ENCODE assay signal across 8 cellular contexts in the genomic region with DNA sequence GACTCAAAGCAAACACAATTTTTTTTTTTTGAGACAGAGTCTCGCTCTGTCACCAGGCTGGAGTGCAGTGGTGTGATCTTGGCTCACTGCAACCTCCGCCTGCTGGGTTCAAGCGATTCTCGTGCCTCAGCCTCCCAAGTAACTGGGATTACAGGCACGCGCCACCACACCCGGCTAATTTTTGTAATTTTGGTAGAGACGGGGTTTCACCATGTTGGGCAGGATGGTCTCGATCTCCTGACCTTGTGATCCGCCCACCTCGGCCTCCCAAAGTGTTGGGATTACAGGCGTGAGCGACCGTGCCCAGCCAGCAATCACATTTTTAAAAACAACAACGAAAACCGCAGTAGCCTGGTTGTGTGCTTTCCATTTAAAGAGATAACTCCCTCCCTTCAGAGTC. TPM values are rescaled to one million over a fixed set of nuclear protein-coding genes. Genes with fewer than 3 reads are reported as not detected.
A peak's percentile ranks its signal among the peaks of the same experiment; 100 is the strongest.
DNase-seq lines count a peak whose midpoint lies in the region; ATAC-seq and TF ChIP-seq lines count a peak whose summit lies in the region.
"Not testable (repeated sequence)": the region's sequence is repeated elsewhere in the genome, so short reads cannot be mapped to it uniquely, and the experiment has no call there.

No MANE protein-coding gene starts in this region.

- peak overlapping the region; percentile 83 for H3K27ac ChIP-seq in CD8-positive, alpha-beta memory T cell (ENCODE audit: low read depth, low read length)
- H3K27ac ChIP-seq in OCI-LY7 (ENCODE audit: low read depth, low read length, poor library complexity, severe bottlenecking) (peak overlapping the region; percentile 91), cingulate gyrus (ENCODE audit: low read depth, low read length) (peak overlapping the region; percentile 95), heart left ventricle (peak overlapping the region in 10 of 12 donors; percentile 75 to 98 (median 91)), sigmoid colon (peak overlapping the region; percentile 95 to 97 (median 96)), transverse colon (peak overlapping the region; percentile 93 to 96 (median 94))

- 77 to 83% (median 82%) methylated on average over 16 of the region's 16 CpGs for WGBS in heart left ventricle, 4 donors
- WGBS in sigmoid colon, 2 donors: 40 to 66% methylated on average over 16 of the region's 16 CpGs
- WGBS in transverse colon (ENCODE audit: low coverage in 1 of 2), 2 donors: 69 to 71% methylated on average over 9 to 16 of the region's 16 CpGs

- peak overlapping the region; percentile 79 for H3K4me2 ChIP-seq in OCI-LY7 (ENCODE audit: low read length)

- not testable (repeated sequence) for ATAC-seq in heart left ventricle; naive B cell (ENCODE audit: low read depth in 2 of 2)

- not testable (repeated sequence) for H3K36me3 ChIP-seq in CD8-positive, alpha-beta memory T cell (ENCODE audit: insufficient read depth, low read length); OCI-LY7 (ENCODE audit: insufficient read depth, low read length); heart left ventricle; sigmoid colon; transverse colon

- not testable (repeated sequence) for H3K9me3 ChIP-seq in CD8-positive, alpha-beta memory T cell (ENCODE audit: low read length); OCI-LY7 (ENCODE audit: low read length); heart left ventricle; sigmoid colon; transverse colon

- not testable (repeated sequence) for H4K20me1 ChIP-seq in OCI-LY7 (ENCODE audit: insufficient read depth, low read length)

- H3K27ac Mint-ChIP-seq in CD8-positive, alpha-beta memory T cell: peak overlapping the region in 6 of 8 donors; percentile 92 to 98 (median 98)
- not testable (repeated sequence) for H3K27ac Mint-ChIP-seq in activated CD4-positive, alpha-beta memory T cell treated with anti-CD3 and anti-CD28 coated beads for 36 hours
- H3K27ac Mint-ChIP-seq in naive B cell: peak overlapping the region in 5 of 6 donors; percentile 41 to 97 (median 93)

- DNase-seq in CD8-positive, alpha-beta memory T cell; OCI-LY7 (ENCODE audit: low spot score); activated CD4-positive, alpha-beta memory T cell treated with anti-CD3 and anti-CD28 coated beads for 36 hours; heart left ventricle; naive B cell; sigmoid colon; transverse colon: not testable (repeated sequence)

- not testable (repeated sequence) for TF ChIP-seq EP300 in sigmoid colon (IDR thresholded peaks at IDR 0.05); transverse colon (IDR thresholded peaks at IDR 0.05; ENCODE audit: low read depth)

- H3K27me3 Mint-ChIP-seq in CD8-positive, alpha-beta memory T cell; activated CD4-positive, alpha-beta memory T cell treated with anti-CD3 and anti-CD28 coated beads for 36 hours: not testable (repeated sequence)
- peaks cover 24 to 27% (median 26%) of the 10 kb centered on the region in 3 donors for H3K27me3 Mint-ChIP-seq in naive B cell

- TF ChIP-seq POLR2A in heart left ventricle (IDR thresholded peaks at IDR 0.05); sigmoid colon (IDR thresholded peaks at IDR 0.05); transverse colon (IDR thresholded peaks at IDR 0.05): not testable (repeated sequence)

- CTCF ChIA-PET in CD8-positive, alpha-beta memory T cell (lab: Charles Lee): interaction anchor here (1.8 to 4.2 kb wide), 3 partner anchors 9 to 25 kb away, joined by 8 to 53 read pairs (median 21); no protein-coding TSS in a partner anchor
- CTCF ChIA-PET in OCI-LY7 (lab: Charles Lee; ENCODE audit: unreplicated experiment): not testable (repeated sequence)
- CTCF ChIA-PET in activated CD4-positive, alpha-beta memory T cell treated with anti-CD3 and anti-CD28 coated beads for 36 hours (lab: Charles Lee): interaction anchor here (4.3 kb wide), 1 partner anchor 26 kb away, joined by 64 read pairs; no protein-coding TSS in a partner anchor

- intact Hi-C loops in OCI-LY7 (cut with micrococcal nuclease; ENCODE audit: unreplicated experiment) (loop anchor here (2.0 kb wide), 3 partner anchors 19 to 1361 kb away; a partner anchor contains a TSS), heart left ventricle (cut with DNase I) (loop anchor here in 5 of 10 donors (2.0 to 5.0 kb wide), 5 partner anchors 19 to 376 kb away; no protein-coding TSS in a partner anchor), sigmoid colon (cut with DNase I) (loop anchor here (10.0 kb wide), 1 partner anchor 649 kb away; a partner anchor contains a TSS)
- intact Hi-C loops in activated CD4-positive, alpha-beta memory T cell treated with anti-CD3 and anti-CD28 coated beads for 36 hours (cut with micrococcal nuclease): loop anchor here (5.0 kb wide), 2 partner anchors 651 to 1361 kb away; a partner anchor contains a TSS
- intact Hi-C loops in transverse colon (cut with DNase I; ENCODE audit: low total_unique reads): not testable (repeated sequence)

- peak overlapping the region in 3 of 7 donors; percentile 89 to 95 (median 94) for H3K4me3 Mint-ChIP-seq in CD8-positive, alpha-beta memory T cell
- peak overlapping the region; percentile 14 for H3K4me3 Mint-ChIP-seq in activated CD4-positive, alpha-beta memory T cell treated with anti-CD3 and anti-CD28 coated beads for 36 hours
- peak overlapping the region in 4 of 8 donors; percentile 12 to 97 (median 93) for H3K4me3 Mint-ChIP-seq in naive B cell

- POLR2A ChIA-PET in CD8-positive, alpha-beta memory T cell (lab: Charles Lee); activated CD4-positive, alpha-beta memory T cell treated with anti-CD3 and anti-CD28 coated beads for 36 hours (lab: Charles Lee): not testable (repeated sequence)
- POLR2A ChIA-PET in OCI-LY7 (lab: Charles Lee): interaction anchor here (1.0 to 2.5 kb wide), 3 partner anchors 8 to 18 kb away, joined by 3 to 11 read pairs (median 4); no protein-coding TSS in a partner anchor

- H3K79me2 ChIP-seq in OCI-LY7 (ENCODE audit: insufficient read depth, low read depth, low read length): not testable (repeated sequence)

- not testable (repeated sequence) for H3K27me3 ChIP-seq in CD8-positive, alpha-beta memory T cell (ENCODE audit: insufficient read depth, low read length, poor library complexity, severe bottlenecking); heart left ventricle; sigmoid colon; transverse colon

- H2AFZ ChIP-seq in OCI-LY7 (ENCODE audit: low read length): peak overlapping the region; percentile 97; the same call in 1 of the 2 replicates

- peaks cover 34% of the 10 kb centered on the region for H3K4me1 ChIP-seq in CD8-positive, alpha-beta memory T cell (ENCODE audit: insufficient read depth, low read length)
- H3K4me1 ChIP-seq in OCI-LY7 (ENCODE audit: insufficient read depth, low read length, poor library complexity, severe bottlenecking) (peaks cover 36% of the 10 kb centered on the region), heart left ventricle (peaks cover 10 to 37% (median 30%) of the 10 kb centered on the region in 12 donors), sigmoid colon (peaks cover 0 to 37% (median 34%) of the 10 kb centered on the region in 4 donors), transverse colon (peaks cover 22 to 41% (median 35%) of the 10 kb centered on the region in 4 donors)

- H3K9me3 Mint-ChIP-seq in CD8-positive, alpha-beta memory T cell; activated CD4-positive, alpha-beta memory T cell treated with anti-CD3 and anti-CD28 coated beads for 36 hours; naive B cell: not testable (repeated sequence)

- not testable (repeated sequence) for BruUV-seq in OCI-LY7 (replicated peaks; lab: Mats Ljungman, UMichigan)

- not testable (repeated sequence) for TF ChIP-seq CTCF in OCI-LY7 (conservative IDR thresholded peaks at IDR 0.05; ENCODE audit: low read length); heart left ventricle (IDR thresholded peaks at IDR 0.05); sigmoid colon (IDR thresholded peaks at IDR 0.05); transverse colon (IDR thresholded peaks at IDR 0.05)

- H3K4me1 Mint-ChIP-seq in CD8-positive, alpha-beta memory T cell: peaks cover 36 to 41% (median 41%) of the 10 kb centered on the region in 3 donors
- H3K4me1 Mint-ChIP-seq in activated CD4-positive, alpha-beta memory T cell treated with anti-CD3 and anti-CD28 coated beads for 36 hours (ENCODE audit: low read depth): peaks cover 37% of the 10 kb centered on the region
- peaks cover 21 to 36% (median 32%) of the 10 kb centered on the region in 3 donors for H3K4me1 Mint-ChIP-seq in naive B cell

- in situ Hi-C loops in transverse colon (cut with MboI; ENCODE audit: low pct_ligation_motif_present in 1 of 4, low pct_unique_long_range_greater_than_20kb in 1 of 4, low sequenced_read_pairs in 3 of 4): not testable (repeated sequence)

- H3K4me3 ChIP-seq in CD8-positive, alpha-beta memory T cell (ENCODE audit: low read length); OCI-LY7 (ENCODE audit: low read depth, low read length, poor library complexity, severe bottlenecking); sigmoid colon: not testable (repeated sequence)
- H3K4me3 ChIP-seq in heart left ventricle: peak overlapping the region in 1 of 12 donors; percentile 56
- H3K4me3 ChIP-seq in transverse colon: peak overlapping the region in 2 of 4 donors; percentile 58 to 66

- not testable (repeated sequence) for H3K9me2 ChIP-seq in OCI-LY7 (ENCODE audit: insufficient read depth, low read length)

- H3K36me3 Mint-ChIP-seq in CD8-positive, alpha-beta memory T cell; activated CD4-positive, alpha-beta memory T cell treated with anti-CD3 and anti-CD28 coated beads for 36 hours; naive B cell: not testable (repeated sequence)

RNA-seq across cellular contexts. Expression of a gene that starts 6.5 kb away (rescaled TPM):
- total RNA-seq in CD8-positive, alpha-beta memory T cell: 1 to 10 TPM; 6.1 to 7.0 TPM
- polyA plus RNA-seq in CD8-positive, alpha-beta memory T cell: 9.9 TPM
- total RNA-seq in OCI-LY7 (2014; rRNA removed; shearing (Covaris generic)): 2.8 and 7.8 TPM in 2 replicates
- total RNA-seq in OCI-LY7 (2022) (16.4 and 18.8 TPM in 2 replicates), heart left ventricle (100 to 1,000 TPM in 2 of 9 donors, 10 to 100 TPM in 7; 76.6 to 121 (median 98.5) TPM), sigmoid colon (100 to 1,000 TPM in 1 of 4 donors, 10 to 100 TPM in 3; 79.7 to 154 (median 89.1) TPM), transverse colon (10 to 100 TPM; 17.3 to 37.2 (median 29.8) TPM)
- 1 to 10 TPM; 5.3 to 7.1 TPM for total RNA-seq in activated CD4-positive, alpha-beta memory T cell treated with anti-CD3 and anti-CD28 coated beads for 36 hours
- polyA plus RNA-seq in heart left ventricle (10 to 100 TPM; 12.7 to 24.3 TPM), naive B cell (ENCODE audit: low read depth in 6 of 6) (1 to 10 TPM in 4 of 6 donors, under 1 TPM in 2; 0.77 to 5.7 (median 1.4) TPM), sigmoid colon (1 to 10 TPM; 2.3 to 7.6 (median 4.2) TPM)
